11 cellular contexts compared by ENCODE assay signal in genomic region chr3:194740859-194741486, GRCh38. TPM values are rescaled to one million over a fixed set of nuclear protein-coding genes. Genes with fewer than 3 reads are reported as not detected.
DNase-seq lines count a peak whose midpoint lies in the region; ATAC-seq, FAIRE-seq and TF ChIP-seq lines count a peak whose summit lies in the region.
"Had no signal": no experiment of that assay in that cellular context is flagged by ENCODE, and none has a peak within 500 bp of the region (broad histone marks: within the 10 kb centered on the region; RNA-seq: fewer than 3 reads in every experiment).

No MANE protein-coding gene starts in this region.

- no peaks in the 10 kb centered on the region for H3K9me3 ChIP-seq in smooth muscle cell (replicated peaks; ENCODE audit: low read depth)
- H3K9me3 ChIP-seq: prostate gland had no signal

- 20% methylated on average over 16 of the region's 16 CpGs for WGBS in smooth muscle cell (ENCODE audit: low lambda C conversion rate)

- H3K27me3 ChIP-seq in H7 (ENCODE audit: control insufficient read depth, insufficient read depth, low read length) = no peaks in the 10 kb centered on the region; the same call in none of the 2 replicates
- H3K27me3 ChIP-seq in smooth muscle cell (ENCODE audit: low read depth) = peaks cover 7% of the 10 kb centered on the region

- no peak overlapping the region for H2AFZ ChIP-seq in smooth muscle cell (ENCODE audit: low read depth)

- H3K36me3 ChIP-seq in H7 (replicated peaks; ENCODE audit: control insufficient read depth, insufficient read depth, low read length) (no peaks in the 10 kb centered on the region), smooth muscle cell (ENCODE audit: low read depth) (no peaks in the 10 kb centered on the region)
- H3K36me3 ChIP-seq: prostate gland had no signal

- H3K27ac ChIP-seq in smooth muscle cell (ENCODE audit: low read depth) = peak overlapping the region; percentile 50
- H3K27ac ChIP-seq: dorsolateral prefrontal cortex, prostate gland had no signal

- H3F3A ChIP-seq in smooth muscle cell (ENCODE audit: low read depth) = peaks cover 15% of the 10 kb centered on the region

- ATAC-seq in HG03342 (IDR thresholded peaks at IDR 0.05; ENCODE audit: unreplicated experiment) = no peak

- H3K9ac ChIP-seq in smooth muscle cell (ENCODE audit: low read depth) = no peak overlapping the region

- no peaks in the 10 kb centered on the region for H4K20me1 ChIP-seq in smooth muscle cell (ENCODE audit: low read depth)

- peaks cover 5% of the 10 kb centered on the region for H3K4me1 ChIP-seq in smooth muscle cell (ENCODE audit: low read depth)
- H3K4me1 ChIP-seq: prostate gland had no signal

- peak; percentile 79 for FAIRE-seq in RCC 7860 (lab: Jason Lieb, UNC)

- TF ChIP-seq CTCF in fibroblast of the aortic adventitia (IDR thresholded peaks at IDR 0.05; ENCODE audit: insufficient read depth, low read length) (no peak), smooth muscle cell (IDR thresholded peaks at IDR 0.05; ENCODE audit: borderline replicate concordance, insufficient read depth, poor library complexity, severe bottlenecking) (no peak), GM13976 (IDR thresholded peaks at IDR 0.05; ENCODE audit: borderline replicate concordance, control extremely low read depth, extremely low read depth, insufficient read depth, missing control alignments) (no peak)

- DNase-seq in H7 = peak; percentile 58
- DNase-seq in RCC 7860 (ENCODE audit: low spot score) = peak; percentile 95
- peak; percentile 59 for DNase-seq in fibroblast of the aortic adventitia (ENCODE audit: low read depth)
- DNase-seq in smooth muscle cell (lab: John Stamatoyannopoulos, UW; ENCODE audit: unreplicated experiment) = no peak
- DNase-seq in GM13976 (ENCODE audit: low spot score) = no peak
- no peak for DNase-seq in midbrain (lab: John Stamatoyannopoulos, UW)
- DNase-seq: activated CD8-positive, alpha-beta memory T cell treated with anti-CD3 and anti-CD28 coated beads, Interleukin-2, amount 50 U/mL, for 48 hours; dorsolateral prefrontal cortex; NCI-H2107 had no signal

- no peaks in the 10 kb centered on the region for H3K79me2 ChIP-seq in smooth muscle cell (ENCODE audit: low read depth)

- in situ Hi-C loops in GM13976 (cut with MboI; ENCODE audit: low sequenced_read_pairs, unreplicated experiment) = no loop called here

- H3K4me3 ChIP-seq in H7 (ENCODE audit: insufficient read depth, low read depth, low read length) (no peak overlapping the region), fibroblast of the aortic adventitia (ENCODE audit: low read depth, low read length) (no peak overlapping the region), smooth muscle cell (no peak overlapping the region)
- H3K4me3 ChIP-seq: dorsolateral prefrontal cortex, prostate gland had no signal

- peak overlapping the region; percentile 63 for H3K4me2 ChIP-seq in smooth muscle cell

RNA-seq across cellular contexts. Expression of gene FAM43A, which starts 55.3 kb away (rescaled TPM):
- total RNA-seq in H7 (2014; rRNA removed; shearing (Covaris generic)) = 5.0 and 5.5 TPM in 2 replicates
- 12.7 and 14.1 TPM in 2 replicates for total RNA-seq in fibroblast of the aortic adventitia (ENCODE audit: low replicate concordance)
- total RNA-seq in smooth muscle cell = 19.0 and 40.9 TPM in 2 replicates
- polyA plus RNA-seq in smooth muscle cell = 54.4 and 73.4 TPM in 2 replicates

Comparison
In these comparisons a context has a peak if more than half of its experiments do, and no peak if none do; other contexts are left out.
1. DNase-seq: peak in H7 (single experiment), RCC 7860 (single experiment) and fibroblast of the aortic adventitia (single experiment); none in smooth muscle cell (single experiment), GM13976 (single experiment) and midbrain (single experiment).